ENCODE assay signal across 17 cellular contexts in genomic region chr10:71854031-71854430, GRCh38.
DNase-seq lines count a peak whose midpoint lies in the region; ATAC-seq and TF ChIP-seq lines count a peak whose summit lies in the region.
"Had no signal": no experiment of that assay in that cellular context is flagged by ENCODE, and none has a peak within 500 bp of the region (broad histone marks: within the 10 kb centered on the region; RNA-seq: fewer than 3 reads in every experiment).

No MANE protein-coding gene starts in this region.

- no peak overlapping the region for H3K4me3 Mint-ChIP-seq in nephron progenitor cell
- H3K4me3 Mint-ChIP-seq: naive thymus-derived CD8-positive, alpha-beta T cell had no signal

- no peak for TF ChIP-seq CTCF in nephron progenitor cell (IDR thresholded peaks at IDR 0.05)

- DNase-seq in AG08395 (ENCODE audit: low spot score) (peak; percentile 20), epidermal melanocyte (ENCODE audit: insufficient read length, low spot score) (peak; percentile 75), nephron progenitor cell (no peak), GM19240 (ENCODE audit: insufficient read length, low spot score) (no peak)
- DNase-seq in stimulated activated CD4-positive, alpha-beta T cell treated with anti-CD3 and anti-CD28 coated beads, Interleukin-2, amount 100 ng/mL, for 48 hours = no peak
- no peak for DNase-seq in stimulated activated CD4-positive, alpha-beta T cell treated with anti-CD3 and anti-CD28 coated beads, Interleukin-4, amount 100 ng/mL, for 4 hours
- DNase-seq: activated CD4-positive, alpha-beta T cell treated with anti-CD3 and anti-CD28 coated beads, Interleukin-2, amount 50 U/mL, for 48 hours; activated T-cell treated with anti-CD3 and anti-CD28 coated beads, Interleukin-2, amount 50 U/mL, for 48 hours; BE2C; DMS53; esophagus squamous epithelium; left ventricle myocardium superior; naive thymus-derived CD8-positive, alpha-beta T cell; NCI-H1048 had no signal

- TF ChIP-seq RAD21 in Ishikawa (IDR thresholded peaks at IDR 0.05; ENCODE audit: low read depth) = no peak

- H3K4me1 Mint-ChIP-seq in nephron progenitor cell = peaks cover 27% of the 10 kb centered on the region

- peaks cover under 1% of the 10 kb centered on the region for H3K36me3 Mint-ChIP-seq in nephron progenitor cell (ENCODE audit: low read depth)
- H3K36me3 Mint-ChIP-seq: IgD-negative memory B cell; naive thymus-derived CD8-positive, alpha-beta T cell had no signal

- no peak for ATAC-seq in GM18498 (IDR thresholded peaks at IDR 0.05; ENCODE audit: unreplicated experiment)
- ATAC-seq: left ventricle myocardium superior; naive thymus-derived CD8-positive, alpha-beta T cell had no signal

- no peak for TF ChIP-seq EP300 in Ishikawa (IDR thresholded peaks at IDR 0.05; ENCODE audit: borderline replicate concordance)

- H3K9me3 Mint-ChIP-seq in nephron progenitor cell = no peaks in the 10 kb centered on the region
- H3K9me3 Mint-ChIP-seq: IgD-negative memory B cell; naive thymus-derived CD8-positive, alpha-beta T cell had no signal

- peaks cover 5% of the 10 kb centered on the region for H3K27me3 Mint-ChIP-seq in nephron progenitor cell (ENCODE audit: low read depth, poor library complexity)
- H3K27me3 Mint-ChIP-seq: IgD-negative memory B cell had no signal

- peak overlapping the region; percentile 14 for H3K27ac Mint-ChIP-seq in nephron progenitor cell
- H3K27ac Mint-ChIP-seq: naive thymus-derived CD8-positive, alpha-beta T cell had no signal

TF ChIP-seq in Ishikawa, 13 proteins besides CTCF, POLR2A, EP300 and RAD21:
- TF ChIP-seq, protein P1, sequence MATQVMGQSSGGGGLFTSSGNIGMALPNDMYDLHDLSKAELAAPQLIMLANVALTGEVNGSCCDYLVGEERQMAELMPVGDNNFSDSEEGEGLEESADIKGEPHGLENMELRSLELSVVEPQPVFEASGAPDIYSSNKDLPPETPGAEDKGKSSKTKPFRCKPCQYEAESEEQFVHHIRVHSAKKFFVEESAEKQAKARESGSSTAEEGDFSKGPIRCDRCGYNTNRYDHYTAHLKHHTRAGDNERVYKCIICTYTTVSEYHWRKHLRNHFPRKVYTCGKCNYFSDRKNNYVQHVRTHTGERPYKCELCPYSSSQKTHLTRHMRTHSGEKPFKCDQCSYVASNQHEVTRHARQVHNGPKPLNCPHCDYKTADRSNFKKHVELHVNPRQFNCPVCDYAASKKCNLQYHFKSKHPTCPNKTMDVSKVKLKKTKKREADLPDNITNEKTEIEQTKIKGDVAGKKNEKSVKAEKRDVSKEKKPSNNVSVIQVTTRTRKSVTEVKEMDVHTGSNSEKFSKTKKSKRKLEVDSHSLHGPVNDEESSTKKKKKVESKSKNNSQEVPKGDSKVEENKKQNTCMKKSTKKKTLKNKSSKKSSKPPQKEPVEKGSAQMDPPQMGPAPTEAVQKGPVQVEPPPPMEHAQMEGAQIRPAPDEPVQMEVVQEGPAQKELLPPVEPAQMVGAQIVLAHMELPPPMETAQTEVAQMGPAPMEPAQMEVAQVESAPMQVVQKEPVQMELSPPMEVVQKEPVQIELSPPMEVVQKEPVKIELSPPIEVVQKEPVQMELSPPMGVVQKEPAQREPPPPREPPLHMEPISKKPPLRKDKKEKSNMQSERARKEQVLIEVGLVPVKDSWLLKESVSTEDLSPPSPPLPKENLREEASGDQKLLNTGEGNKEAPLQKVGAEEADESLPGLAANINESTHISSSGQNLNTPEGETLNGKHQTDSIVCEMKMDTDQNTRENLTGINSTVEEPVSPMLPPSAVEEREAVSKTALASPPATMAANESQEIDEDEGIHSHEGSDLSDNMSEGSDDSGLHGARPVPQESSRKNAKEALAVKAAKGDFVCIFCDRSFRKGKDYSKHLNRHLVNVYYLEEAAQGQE (IDR thresholded peaks at IDR 0.05; ENCODE audit: low read depth) = 0 out of 2 replicates have a peak, but pooled peaks have one; percentile 36
- TF ChIP-seq, protein P2, sequence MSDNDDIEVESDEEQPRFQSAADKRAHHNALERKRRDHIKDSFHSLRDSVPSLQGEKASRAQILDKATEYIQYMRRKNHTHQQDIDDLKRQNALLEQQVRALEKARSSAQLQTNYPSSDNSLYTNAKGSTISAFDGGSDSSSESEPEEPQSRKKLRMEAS (IDR thresholded peaks at IDR 0.05) = no peak

Comparison
In these comparisons a context has a peak if more than half of its experiments do, and no peak if none do; other contexts are left out.
1. DNase-seq: peak in AG08395 (single experiment) and epidermal melanocyte (single experiment); none in nephron progenitor cell (single experiment), GM19240 (single experiment), stimulated activated CD4-positive, alpha-beta T cell treated with anti-CD3 and anti-CD28 coated beads, Interleukin-2, amount 100 ng/mL, for 48 hours (0 of 2) and stimulated activated CD4-positive, alpha-beta T cell treated with anti-CD3 and anti-CD28 coated beads, Interleukin-4, amount 100 ng/mL, for 4 hours (0 of 2).